8 cellular contexts compared by ENCODE assay signal in genomic region chr5:172768098-172768572, GRCh38. TPM values are rescaled to one million over a fixed set of nuclear protein-coding genes. Genes with fewer than 3 reads are reported as not detected.
A peak's percentile ranks its signal among the peaks of the same experiment; 100 is the strongest.
DNase-seq lines count a peak whose midpoint lies in the region; ATAC-seq, FAIRE-seq and TF ChIP-seq lines count a peak whose summit lies in the region.

No MANE protein-coding gene starts in this region.

- H3K27ac Mint-ChIP-seq in CD4-positive, alpha-beta memory T cell, result peak overlapping the region; percentile 95 to 100 (median 99)

- H3K9me3 Mint-ChIP-seq in CD4-positive, alpha-beta memory T cell, result peaks cover 0 to 37% (median 0%) of the 10 kb centered on the region in 8 donors

- dilution Hi-C loops in keratinocyte (cut with MboI; ENCODE audit: extremely low pct_ligation_motif_present, low sequenced_read_pairs), result no loop called here

- peaks cover 0 to 4% of the 10 kb centered on the region in 2 donors for H3K27me3 Mint-ChIP-seq in CD4-positive, alpha-beta memory T cell

- H3K4me3 Mint-ChIP-seq in CD4-positive, alpha-beta memory T cell, result peak overlapping the region; percentile 86 to 96 (median 94)

- H3K9me1 ChIP-seq in keratinocyte (ENCODE audit: control insufficient read depth, extremely low read depth, insufficient read depth, low read length), result no peaks in the 10 kb centered on the region

- POLR2A ChIA-PET in CD4-positive, alpha-beta memory T cell (lab: Charles Lee; ENCODE audit: partially characterized antibody), result interaction anchor here (4.3 to 5.2 kb wide), 2 partner anchors 10 to 46 kb away, joined by 33 to 97 read pairs; no protein-coding TSS in a partner anchor

- H3K27ac ChIP-seq in CD4-positive, alpha-beta memory T cell (ENCODE audit: low read depth, low read length), result peak overlapping the region; percentile 100
- H3K27ac ChIP-seq in adrenal gland (peak overlapping the region; percentile 99 to 100 (median 99)), keratinocyte (ENCODE audit: control insufficient read depth, insufficient read depth, low read length) (peak overlapping the region; percentile 92), gastrocnemius medialis (peak overlapping the region; percentile 96 to 99 (median 96))

- CTCF ChIA-PET in CD4-positive, alpha-beta memory T cell (lab: Charles Lee; ENCODE audit: partially characterized antibody), result interaction anchor here (1.1 to 5.2 kb wide), 3 partner anchors 51 to 165 kb away, joined by 4 to 63 read pairs (median 7); no protein-coding TSS in a partner anchor

- peak overlapping the region; percentile 97 for H3K9ac ChIP-seq in keratinocyte (ENCODE audit: control insufficient read depth, extremely low read depth, insufficient read depth, low read length)

- H2AFZ ChIP-seq in keratinocyte (ENCODE audit: control insufficient read depth, low read length), result no peak overlapping the region

- no peak overlapping the region for H3K4me3 ChIP-seq in CD4-positive, alpha-beta memory T cell (ENCODE audit: low read length in 2 of 2)
- H3K4me3 ChIP-seq in adrenal gland (peak overlapping the region in 3 of 4 donors; percentile 36 to 90 (median 72)), keratinocyte (ENCODE audit: control insufficient read depth in 2 of 3, extremely low read depth in 1 of 3, insufficient read depth in 2 of 3, low read depth in 1 of 3, low read length in 3 of 3) (peak overlapping the region in 2 of 3 experiments; percentile 89 to 90), gastrocnemius medialis (peak overlapping the region; percentile 66 to 98 (median 83))

- H3K36me3 ChIP-seq in CD4-positive, alpha-beta memory T cell (ENCODE audit: insufficient read depth, low read length), result peaks cover 22% of the 10 kb centered on the region
- H3K36me3 ChIP-seq in adrenal gland (replicated peaks in 1 of 2) (peaks cover 0 to 27% of the 10 kb centered on the region in 2 donors), keratinocyte (ENCODE audit: control insufficient read depth in 2 of 2, extremely low read depth in 1 of 2, insufficient read depth in 2 of 2, low read length in 2 of 2) (peaks cover 7 to 19% of the 10 kb centered on the region in 2 experiments), gastrocnemius medialis (peaks cover 17 to 30% of the 10 kb centered on the region in 2 donors)

- peaks cover 49 to 87% (median 64%) of the 10 kb centered on the region in 4 donors for H3K4me1 Mint-ChIP-seq in CD4-positive, alpha-beta memory T cell

- peak in 1 of 2 donors; percentile 57 for TF ChIP-seq POLR2A in adrenal gland (IDR thresholded peaks at IDR 0.05)
- TF ChIP-seq POLR2A in gastrocnemius medialis (IDR thresholded peaks at IDR 0.05), result peak in 1 of 2 donors; percentile 9

- no peak for FAIRE-seq in keratinocyte (lab: Jason Lieb, UNC)

- peaks cover 64% of the 10 kb centered on the region for H3K4me1 ChIP-seq in CD4-positive, alpha-beta memory T cell (ENCODE audit: insufficient read depth, low read length)
- peaks cover 41 to 67% of the 10 kb centered on the region in 2 donors for H3K4me1 ChIP-seq in adrenal gland (replicated peaks in 1 of 2)
- peaks cover 64% of the 10 kb centered on the region for H3K4me1 ChIP-seq in keratinocyte (ENCODE audit: control insufficient read depth, extremely low read depth, insufficient read depth, low read length)
- peaks cover 24 to 30% of the 10 kb centered on the region in 2 donors for H3K4me1 ChIP-seq in gastrocnemius medialis

- intact Hi-C loops in CD4-positive, alpha-beta memory T cell (cut with micrococcal nuclease), result loop anchor here (5.0 kb wide), 1 partner anchor 486 kb away; the partner anchor contains the start of gene UBTD2
- intact Hi-C loops in adrenal gland (cut with DNase I) (no loop called here), gastrocnemius medialis (cut with DNase I; ENCODE audit: low total_unique reads) (loop anchor here (5.0 kb wide), 1 partner anchor 36 kb away; no protein-coding TSS in a partner anchor), sciatic nerve (cut with DNase I) (loop anchor here (10.0 kb wide), 1 partner anchor 97 kb away; no protein-coding TSS in a partner anchor)

- peak overlapping the region; percentile 79 for H3K4me2 ChIP-seq in keratinocyte (ENCODE audit: control insufficient read depth, extremely low read depth, insufficient read depth, low read depth, low read length)

- DNase-seq in CD4-positive, alpha-beta memory T cell, result peak in 1 of 5 donors; percentile 59
- DNase-seq in adrenal gland (no peak), keratinocyte (ENCODE audit: low read depth, low spot score) (no peak), gastrocnemius medialis (no peak), sciatic nerve (ENCODE audit: low spot score) (no peak), GM19240 (ENCODE audit: insufficient read length, low spot score) (no peak)

- 22 to 36% (median 28%) methylated on average over 5 of the region's 5 CpGs for WGBS in adrenal gland, 4 donors

- ATAC-seq in gastrocnemius medialis, result no peak
- ATAC-seq in sciatic nerve, result no peak
- no peak for ATAC-seq in GM19397 (IDR thresholded peaks at IDR 0.05; ENCODE audit: unreplicated experiment)
- no peak for ATAC-seq in HG03108 (IDR thresholded peaks at IDR 0.05; ENCODE audit: unreplicated experiment)

- H3K36me3 Mint-ChIP-seq in CD4-positive, alpha-beta memory T cell, result peaks cover 29 to 51% of the 10 kb centered on the region in 2 donors

- peaks cover 6% of the 10 kb centered on the region for H4K20me1 ChIP-seq in keratinocyte (ENCODE audit: control insufficient read depth, extremely low read depth, insufficient read depth, low read length)

- H3K9me3 ChIP-seq in CD4-positive, alpha-beta memory T cell (ENCODE audit: control insufficient read depth in 1 of 2, low read length in 2 of 2), result no peaks in the 10 kb centered on the region
- H3K9me3 ChIP-seq in adrenal gland (replicated peaks in 1 of 3) (no peaks in the 10 kb centered on the region), keratinocyte (ENCODE audit: control insufficient read depth, low read depth, low read length) (no peaks in the 10 kb centered on the region), gastrocnemius medialis (no peaks in the 10 kb centered on the region)

- no peaks in the 10 kb centered on the region for H3K27me3 ChIP-seq in CD4-positive, alpha-beta memory T cell (ENCODE audit: insufficient read depth, low read length)
- H3K27me3 ChIP-seq in adrenal gland (no peaks in the 10 kb centered on the region), keratinocyte (ENCODE audit: control insufficient read depth, extremely low read depth, insufficient read depth, low read length) (no peaks in the 10 kb centered on the region), gastrocnemius medialis (no peaks in the 10 kb centered on the region)

- in situ Hi-C loops in gastrocnemius medialis (cut with MboI; ENCODE audit: low sequenced_read_pairs in 4 of 4), result loop anchor here in 2 of 4 donors (5.0 kb wide), 1 partner anchor 99 kb away; no protein-coding TSS in a partner anchor

- peaks cover 22% of the 10 kb centered on the region for H3K79me2 ChIP-seq in keratinocyte (ENCODE audit: control insufficient read depth, insufficient read depth, low read length)

- no peak for TF ChIP-seq CTCF in adrenal gland (IDR thresholded peaks at IDR 0.05)
- TF ChIP-seq CTCF in keratinocyte (optimal IDR thresholded peaks at IDR 0.05 in 1 of 3, IDR thresholded peaks at IDR 0.05 in 1 of 3, conservative IDR thresholded peaks at IDR 0.05 in 1 of 3; ENCODE audit: extremely low read depth in 1 of 3, insufficient read depth in 2 of 3, low read length in 3 of 3), result no peak
- no peak for TF ChIP-seq CTCF in gastrocnemius medialis (IDR thresholded peaks at IDR 0.05 in 4 of 5, conservative IDR thresholded peaks at IDR 0.05 in 1 of 5)

RNA-seq across cellular contexts. Expression of gene DUSP1, which starts 2.9 kb away (rescaled TPM):
- total RNA-seq in CD4-positive, alpha-beta memory T cell, result 10 to 100 TPM; 18.0 to 18.8 TPM
- 100 to 1,000 TPM; 297 to 879 TPM for polyA plus RNA-seq in CD4-positive, alpha-beta memory T cell
- 100 to 1,000 TPM in 7 of 8 donors, 10 to 100 TPM in 1; 60.5 to 603 (median 339) TPM for total RNA-seq in adrenal gland
- 100 to 1,000 TPM in 1 of 3 donors, 10 to 100 TPM in 2; 59.5 to 107 (median 77.1) TPM for polyA plus RNA-seq in adrenal gland
- 10.4 to 303 TPM (median 174 TPM) in 3 replicates for polyA plus RNA-seq in keratinocyte
- polyA plus RNA-seq in keratinocyte (2011; ENCODE audit: low read depth), result 68.7 TPM
- 98.5 and 108 TPM in 2 replicates for polyA plus RNA-seq in keratinocyte (2011; cell fraction: cytosol; rRNA removed)
- polyA plus RNA-seq in keratinocyte (2011; cell fraction: nucleus; rRNA removed), result 553 and 700 TPM in 2 replicates
- polyA plus RNA-seq in keratinocyte (2012; ENCODE audit: low replicate concordance), result 7.0 and 200 TPM in 2 replicates
- polyA minus RNA-seq in keratinocyte, result 17.6 to 194 TPM (median 125 TPM) in 3 replicates
- polyA minus RNA-seq in keratinocyte (2011; cell fraction: cytosol; rRNA and poly(A)+ RNA removed), result 131 TPM
- polyA minus RNA-seq in keratinocyte (2011; cell fraction: nucleus; rRNA and poly(A)+ RNA removed), result 374 and 410 TPM in 2 replicates
- total RNA-seq in gastrocnemius medialis, result 1,000 to 10,000 TPM in 1 of 4 donors, 100 to 1,000 TPM in 3; 345 to 1,004 (median 793) TPM
- total RNA-seq in sciatic nerve, result 296 TPM

Comparison
In these comparisons a context has a peak if more than half of its experiments do, and no peak if none do; other contexts are left out.
1. H3K4me3 ChIP-seq: peak in adrenal gland (3 of 4), keratinocyte (2 of 3) and gastrocnemius medialis (4 of 4); none in CD4-positive, alpha-beta memory T cell (0 of 2).
2. intact Hi-C loops: an anchor here in CD4-positive, alpha-beta memory T cell (5.0 kb wide), gastrocnemius medialis (5.0 kb wide) and sciatic nerve (10.0 kb wide); none called in adrenal gland.
3. Peak in every context shown above with its lines, with median percentiles within 50 percentile points of each other: H3K27ac ChIP-seq.